In the genomic region with DNA sequence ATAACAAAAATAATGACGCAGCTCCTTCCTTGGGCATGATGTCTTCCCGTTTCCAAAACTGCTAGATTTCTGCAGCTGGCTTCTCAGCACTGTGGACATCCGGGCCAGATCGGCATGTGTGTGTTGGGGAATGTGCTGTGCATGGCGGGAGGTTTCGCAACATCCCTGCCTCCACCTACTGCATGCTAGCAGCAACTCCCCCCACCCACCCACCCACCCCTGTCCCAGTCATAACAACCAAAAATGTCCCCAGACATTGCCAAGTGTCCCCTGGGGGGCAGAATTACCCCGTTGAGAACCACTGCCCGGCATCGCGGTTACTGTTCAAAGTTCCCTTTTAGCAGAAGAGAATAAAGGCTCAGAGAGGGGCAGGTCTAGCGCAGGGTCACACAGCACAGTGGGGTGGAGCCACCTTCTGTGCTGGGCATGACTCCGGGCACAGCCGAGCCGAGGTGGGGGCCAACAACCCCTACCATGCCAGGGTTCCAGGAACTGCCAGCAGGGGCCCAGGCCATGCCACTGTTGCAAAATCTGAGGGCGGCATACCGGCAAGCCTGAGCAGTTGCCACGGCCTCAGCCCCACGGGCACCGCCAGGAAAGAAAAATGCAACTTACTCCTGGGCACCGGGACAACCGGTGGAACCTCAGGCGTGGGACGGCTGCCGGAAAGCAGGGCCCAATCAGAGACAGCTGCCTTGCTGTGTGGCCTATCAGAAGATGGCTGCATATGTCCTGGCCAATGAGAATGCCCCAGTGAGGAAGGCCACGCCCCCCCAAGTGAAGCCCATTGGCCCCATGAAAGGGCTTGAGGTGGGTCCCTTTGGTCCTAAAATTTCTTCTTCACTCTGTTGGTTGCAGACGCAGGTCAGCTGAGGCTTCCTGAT, we compare ENCODE assay signal across 8 cellular contexts. TPM values are rescaled to one million over a fixed set of nuclear protein-coding genes. Genes with fewer than 3 reads are reported as not detected.
DNase-seq lines count a peak whose midpoint lies in the region; ATAC-seq and TF ChIP-seq lines count a peak whose summit lies in the region.

No MANE protein-coding gene starts in this region.

- H3K27me3 Mint-ChIP-seq in activated CD4-positive, alpha-beta memory T cell treated with anti-CD3 and anti-CD28 coated beads for 36 hours, result no peaks in the 10 kb centered on the region
- H3K27me3 Mint-ChIP-seq in natural killer cell treated with Interleukin-12 subunit alpha and Interleukin-12 subunit beta and Interleukin-15 and Interleukin-18, amount 100 ng/mL, for 72 hours, result no peaks in the 10 kb centered on the region

- WGBS in esophagus muscularis mucosa, result 34% methylated on average over 8 of the region's 26 CpGs

- peak; percentile 79 to 85 for ATAC-seq in natural killer cell treated with Interleukin-12 subunit alpha and Interleukin-12 subunit beta and Interleukin-15 and Interleukin-18, amount 100 ng/mL, for 72 hours
- no peak for ATAC-seq in GM18909 (IDR thresholded peaks at IDR 0.05; ENCODE audit: poor library complexity, unreplicated experiment)
- ATAC-seq in GM19035 (IDR thresholded peaks at IDR 0.05; ENCODE audit: unreplicated experiment), result no peak

- H3K27ac ChIP-seq in esophagus muscularis mucosa (replicated peaks in 1 of 4), result peak overlapping the region; percentile 90 to 97 (median 95)

- no peaks in the 10 kb centered on the region for H3K9me3 Mint-ChIP-seq in activated CD4-positive, alpha-beta memory T cell treated with anti-CD3 and anti-CD28 coated beads for 36 hours
- H3K9me3 Mint-ChIP-seq in natural killer cell treated with Interleukin-12 subunit alpha and Interleukin-12 subunit beta and Interleukin-15 and Interleukin-18, amount 100 ng/mL, for 72 hours, result no peaks in the 10 kb centered on the region

- no peaks in the 10 kb centered on the region for H3K36me3 ChIP-seq in esophagus muscularis mucosa

- intact Hi-C loops in activated CD4-positive, alpha-beta memory T cell treated with anti-CD3 and anti-CD28 coated beads for 36 hours (cut with micrococcal nuclease), result no loop called here
- intact Hi-C loops in esophagus muscularis mucosa (cut with DNase I), result no loop called here

- CTCF ChIA-PET in activated CD4-positive, alpha-beta memory T cell treated with anti-CD3 and anti-CD28 coated beads for 36 hours (lab: Charles Lee), result interaction anchor here (1.4 to 2.6 kb wide), 3 partner anchors 86 to 96 kb away, joined by 4 to 14 read pairs (median 6); no protein-coding TSS in a partner anchor

- H3K27ac Mint-ChIP-seq in activated CD4-positive, alpha-beta memory T cell treated with anti-CD3 and anti-CD28 coated beads for 36 hours, result no peak overlapping the region
- no peak overlapping the region for H3K27ac Mint-ChIP-seq in natural killer cell treated with Interleukin-12 subunit alpha and Interleukin-12 subunit beta and Interleukin-15 and Interleukin-18, amount 100 ng/mL, for 72 hours

- peak overlapping the region; percentile 41 for H3K4me3 Mint-ChIP-seq in activated CD4-positive, alpha-beta memory T cell treated with anti-CD3 and anti-CD28 coated beads for 36 hours
- no peak overlapping the region for H3K4me3 Mint-ChIP-seq in natural killer cell treated with Interleukin-12 subunit alpha and Interleukin-12 subunit beta and Interleukin-15 and Interleukin-18, amount 100 ng/mL, for 72 hours

- peaks cover 27 to 88% (median 74%) of the 10 kb centered on the region in 4 donors for H3K4me1 ChIP-seq in esophagus muscularis mucosa

- no peak for TF ChIP-seq POLR2A in esophagus muscularis mucosa (IDR thresholded peaks at IDR 0.05; ENCODE audit: low read depth)

- H3K27me3 ChIP-seq in esophagus muscularis mucosa, result no peaks in the 10 kb centered on the region

- no peaks in the 10 kb centered on the region for H3K36me3 Mint-ChIP-seq in activated CD4-positive, alpha-beta memory T cell treated with anti-CD3 and anti-CD28 coated beads for 36 hours
- no peaks in the 10 kb centered on the region for H3K36me3 Mint-ChIP-seq in natural killer cell treated with Interleukin-12 subunit alpha and Interleukin-12 subunit beta and Interleukin-15 and Interleukin-18, amount 100 ng/mL, for 72 hours

- peak in 2 of 3 experiments; percentile 4 to 7 for TF ChIP-seq CTCF in esophagus muscularis mucosa (IDR thresholded peaks at IDR 0.05)

- DNase-seq in NCI-H1436 treated with DMSO at 0.1 percent for 48 hours (lab: John Stamatoyannopoulos, UW) (peak; percentile 29), esophagus muscularis mucosa (ENCODE audit: extremely low spot score) (peak; percentile 97), DMS79 treated with DMSO at 0.1 percent for 48 hours (lab: John Stamatoyannopoulos, UW) (no peak)
- DNase-seq in activated CD4-positive, alpha-beta memory T cell treated with anti-CD3 and anti-CD28 coated beads for 36 hours, result peak; percentile 59
- peak; percentile 76 for DNase-seq in natural killer cell treated with Interleukin-12 subunit alpha and Interleukin-12 subunit beta and Interleukin-15 and Interleukin-18, amount 100 ng/mL, for 72 hours (ENCODE audit: low spot score)

- H3K4me3 ChIP-seq in GM08714 (ENCODE audit: low read length) (peak overlapping the region; percentile 52; the same call in 1 of the 2 replicates), esophagus muscularis mucosa (peak overlapping the region; percentile 28 to 45 (median 36))

- no peak for TF ChIP-seq EP300 in esophagus muscularis mucosa (IDR thresholded peaks at IDR 0.05)

- POLR2A ChIA-PET in activated CD4-positive, alpha-beta memory T cell treated with anti-CD3 and anti-CD28 coated beads for 36 hours (lab: Charles Lee), result no interaction called here

- peaks cover under 1% of the 10 kb centered on the region for H3K4me1 Mint-ChIP-seq in activated CD4-positive, alpha-beta memory T cell treated with anti-CD3 and anti-CD28 coated beads for 36 hours (ENCODE audit: low read depth)
- H3K4me1 Mint-ChIP-seq in natural killer cell treated with Interleukin-12 subunit alpha and Interleukin-12 subunit beta and Interleukin-15 and Interleukin-18, amount 100 ng/mL, for 72 hours (ENCODE audit: low read depth in 2 of 2), result peaks cover under 1 to 6% of the 10 kb centered on the region in 2 donors

- no peaks in the 10 kb centered on the region for H3K9me3 ChIP-seq in esophagus muscularis mucosa

RNA-seq across cellular contexts. Expression of a gene that starts 22.5 kb away (rescaled TPM):
- 10 to 100 TPM; 19.7 to 19.9 TPM for total RNA-seq in activated CD4-positive, alpha-beta memory T cell treated with anti-CD3 and anti-CD28 coated beads for 36 hours
- total RNA-seq in esophagus muscularis mucosa, result 100 to 1,000 TPM; 165 to 297 (median 211) TPM
- 10 to 100 TPM; 21.4 to 41.7 TPM for total RNA-seq in natural killer cell treated with Interleukin-12 subunit alpha and Interleukin-12 subunit beta and Interleukin-15 and Interleukin-18, amount 100 ng/mL, for 72 hours

Comparison
In these comparisons a context has a peak if more than half of its experiments do, and no peak if none do; other contexts are left out.
1. ATAC-seq: peak in natural killer cell treated with Interleukin-12 subunit alpha and Interleukin-12 subunit beta and Interleukin-15 and Interleukin-18, amount 100 ng/mL, for 72 hours (2 of 2); none in GM18909 (single experiment) and GM19035 (single experiment).